ENCODE assay signal across 1 cellular context in the genomic region with DNA sequence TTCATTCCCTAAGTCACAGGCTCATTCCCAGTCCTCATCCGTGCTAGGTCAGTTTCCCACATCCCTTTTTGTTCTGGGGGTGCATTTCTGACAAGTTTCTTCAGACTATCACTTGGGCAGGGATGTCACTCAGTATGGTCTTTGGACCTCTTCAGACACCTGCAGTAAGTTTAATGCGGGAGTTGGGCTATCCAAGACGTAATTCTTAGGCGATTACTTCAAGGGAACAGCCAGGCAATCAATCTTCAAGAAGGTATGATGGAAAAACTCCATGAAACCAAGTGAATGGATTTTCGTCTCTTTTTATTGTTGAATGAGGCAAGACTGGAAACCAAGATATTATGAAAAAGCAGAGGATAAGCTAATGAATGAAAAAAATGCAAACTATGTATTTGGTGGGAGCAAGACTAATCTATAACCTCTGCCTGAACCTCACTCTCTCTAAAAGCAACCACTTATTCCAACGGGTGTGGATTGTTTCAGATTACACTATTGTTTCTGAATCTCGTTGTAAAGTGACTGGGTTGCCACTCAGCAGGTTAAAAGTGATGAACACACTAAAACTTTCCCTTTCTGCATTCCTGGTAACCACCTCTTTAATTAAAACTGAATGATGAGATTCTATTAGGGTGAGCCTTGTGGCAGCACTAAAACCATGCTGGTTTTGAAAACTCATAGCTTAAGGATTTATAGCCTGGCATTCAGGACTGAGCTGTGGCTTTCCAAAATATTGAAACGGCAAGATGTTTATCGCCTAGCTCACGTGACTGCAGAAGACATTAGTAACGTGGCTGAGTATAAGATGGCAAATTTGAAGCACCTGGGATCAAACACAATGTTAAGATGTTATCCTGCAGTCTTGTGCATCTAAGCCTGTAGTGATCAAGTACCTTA.
TF ChIP-seq lines count a peak whose summit lies in the region.

No MANE protein-coding gene starts in this region.

TF ChIP-seq in HEK293, 187 proteins besides CTCF, POLR2A, EP300 and RAD21 (continued from another document and continues in another):
- TF ChIP-seq, protein P1, sequence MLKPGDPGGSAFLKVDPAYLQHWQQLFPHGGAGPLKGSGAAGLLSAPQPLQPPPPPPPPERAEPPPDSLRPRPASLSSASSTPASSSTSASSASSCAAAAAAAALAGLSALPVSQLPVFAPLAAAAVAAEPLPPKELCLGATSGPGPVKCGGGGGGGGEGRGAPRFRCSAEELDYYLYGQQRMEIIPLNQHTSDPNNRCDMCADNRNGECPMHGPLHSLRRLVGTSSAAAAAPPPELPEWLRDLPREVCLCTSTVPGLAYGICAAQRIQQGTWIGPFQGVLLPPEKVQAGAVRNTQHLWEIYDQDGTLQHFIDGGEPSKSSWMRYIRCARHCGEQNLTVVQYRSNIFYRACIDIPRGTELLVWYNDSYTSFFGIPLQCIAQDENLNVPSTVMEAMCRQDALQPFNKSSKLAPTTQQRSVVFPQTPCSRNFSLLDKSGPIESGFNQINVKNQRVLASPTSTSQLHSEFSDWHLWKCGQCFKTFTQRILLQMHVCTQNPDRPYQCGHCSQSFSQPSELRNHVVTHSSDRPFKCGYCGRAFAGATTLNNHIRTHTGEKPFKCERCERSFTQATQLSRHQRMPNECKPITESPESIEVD (tag by site-specific recombination; IDR thresholded peaks at IDR 0.05): peak; percentile 75
- TF ChIP-seq ZNF248 (tag by site-specific recombination; IDR thresholded peaks at IDR 0.05) (no peak), ZNF843 (tag by site-specific recombination; IDR thresholded peaks at IDR 0.05) (no peak; the same call in 1 of the 2 replicates), BCL11A (tag by site-specific recombination; IDR thresholded peaks at IDR 0.05; ENCODE audit: low read depth) (no peak), ZXDB (tag by site-specific recombination; IDR thresholded peaks at IDR 0.05) (no peak), ZNF560 (tag by site-specific recombination; IDR thresholded peaks at IDR 0.05; ENCODE audit: borderline replicate concordance) (no peak), ZNF202 (tag by site-specific recombination; IDR thresholded peaks at IDR 0.05; ENCODE audit: borderline replicate concordance) (no peak), ZNF16 (tag by site-specific recombination; IDR thresholded peaks at IDR 0.05; ENCODE audit: low read depth) (no peak), BCL11B (tag by site-specific recombination; IDR thresholded peaks at IDR 0.05; ENCODE audit: low read depth) (no peak), PRDM1 (tag by site-specific recombination; IDR thresholded peaks at IDR 0.05) (peak; percentile 84), ZNF555 (tag by site-specific recombination; conservative IDR thresholded peaks at IDR 0.05) (no peak), ZBTB17 (tag by site-specific recombination; IDR thresholded peaks at IDR 0.05) (peak; percentile 57), ZNF654 (tag by site-specific recombination; IDR thresholded peaks at IDR 0.05; ENCODE audit: low read depth) (no peak), ZBTB1 (tag by site-specific recombination; IDR thresholded peaks at IDR 0.05) (no peak), ZBTB21 (tag by site-specific recombination; IDR thresholded peaks at IDR 0.05) (no peak), ZNF518A (tag by site-specific recombination; conservative IDR thresholded peaks at IDR 0.05; ENCODE audit: low read depth) (no peak), ZBTB44 (tag by site-specific recombination; IDR thresholded peaks at IDR 0.05) (peak; percentile 44; the same call in 1 of the 2 replicates), ZNF426 (tag by site-specific recombination; IDR thresholded peaks at IDR 0.05) (no peak), ZNF184 (tag by site-specific recombination; IDR thresholded peaks at IDR 0.05) (no peak), YY1 (tag by site-specific recombination; IDR thresholded peaks at IDR 0.05) (no peak), ZNF701 (tag by site-specific recombination; IDR thresholded peaks at IDR 0.05) (no peak), YY2 (tag by site-specific recombination; IDR thresholded peaks at IDR 0.05) (no peak), ZNF488 (tag by site-specific recombination; IDR thresholded peaks at IDR 0.05) (no peak), ZNF837 (tag by site-specific recombination; IDR thresholded peaks at IDR 0.05) (no peak), OVOL3 (tag by site-specific recombination; IDR thresholded peaks at IDR 0.05) (no peak), ZFP37 (tag by site-specific recombination; IDR thresholded peaks at IDR 0.05) (no peak; the same call in 1 of the 2 replicates), SP7 (tag by site-specific recombination; IDR thresholded peaks at IDR 0.05) (peak; percentile 76; the same call in 1 of the 2 replicates), GLIS1 (tag by site-specific recombination; IDR thresholded peaks at IDR 0.05) (no peak), ZNF670 (tag by site-specific recombination; IDR thresholded peaks at IDR 0.05; ENCODE audit: low read depth) (no peak), ZNF416 (tag by site-specific recombination; IDR thresholded peaks at IDR 0.05) (no peak), IKZF3 (tag by site-specific recombination; IDR thresholded peaks at IDR 0.05) (no peak), ZNF394 (tag by site-specific recombination; IDR thresholded peaks at IDR 0.05; ENCODE audit: borderline replicate concordance) (no peak), ZNF544 (tag by site-specific recombination; IDR thresholded peaks at IDR 0.05) (no peak), ZNF24 (tag by site-specific recombination; IDR thresholded peaks at IDR 0.05) (no peak; the same call in 1 of the 2 replicates), ZNF561 (tag by site-specific recombination; IDR thresholded peaks at IDR 0.05; ENCODE audit: borderline replicate concordance) (0 out of 2 replicates have a peak, but pooled peaks have one; percentile 57), ZNF785 (tag by site-specific recombination; IDR thresholded peaks at IDR 0.05) (no peak), ZEB2 (tag by site-specific recombination; IDR thresholded peaks at IDR 0.05) (no peak), ZNF341 (tag by site-specific recombination; IDR thresholded peaks at IDR 0.05; ENCODE audit: low read depth) (peak; percentile 82), KLF1 (tag by site-specific recombination; IDR thresholded peaks at IDR 0.05) (no peak), SETDB1 (IDR thresholded peaks at IDR 0.05; ENCODE audit: insufficient read length, low read length) (no peak), ZSCAN30 (tag by site-specific recombination; IDR thresholded peaks at IDR 0.05) (no peak), ZNF223 (tag by site-specific recombination; IDR thresholded peaks at IDR 0.05) (no peak), WT1 (tag by site-specific recombination; IDR thresholded peaks at IDR 0.05) (0 out of 2 replicates have a peak, but pooled peaks have one; percentile 36), ZNF791 (tag by site-specific recombination; IDR thresholded peaks at IDR 0.05) (no peak), ZNF549 (tag by site-specific recombination; IDR thresholded peaks at IDR 0.05) (no peak)
- TF ChIP-seq, protein P2, sequence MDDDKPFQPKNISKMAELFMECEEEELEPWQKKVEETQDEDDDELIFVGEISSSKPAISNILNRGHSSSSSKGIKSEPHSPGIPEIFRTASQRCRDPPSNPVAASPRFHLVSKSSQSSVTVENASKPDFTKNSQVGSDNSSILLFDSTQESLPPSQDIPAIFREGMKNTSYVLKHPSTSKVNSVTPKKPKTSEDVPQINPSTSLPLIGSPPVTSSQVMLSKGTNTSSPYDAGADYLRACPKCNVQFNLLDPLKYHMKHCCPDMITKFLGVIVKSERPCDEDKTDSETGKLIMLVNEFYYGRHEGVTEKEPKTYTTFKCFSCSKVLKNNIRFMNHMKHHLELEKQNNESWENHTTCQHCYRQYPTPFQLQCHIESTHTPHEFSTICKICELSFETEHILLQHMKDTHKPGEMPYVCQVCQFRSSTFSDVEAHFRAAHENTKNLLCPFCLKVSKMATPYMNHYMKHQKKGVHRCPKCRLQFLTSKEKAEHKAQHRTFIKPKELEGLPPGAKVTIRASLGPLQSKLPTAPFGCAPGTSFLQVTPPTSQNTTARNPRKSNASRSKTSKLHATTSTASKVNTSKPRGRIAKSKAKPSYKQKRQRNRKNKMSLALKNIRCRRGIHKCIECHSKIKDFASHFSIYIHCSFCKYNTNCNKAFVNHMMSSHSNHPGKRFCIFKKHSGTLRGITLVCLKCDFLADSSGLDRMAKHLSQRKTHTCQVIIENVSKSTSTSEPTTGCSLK (tag by site-specific recombination; IDR thresholded peaks at IDR 0.05): no peak
- TF ChIP-seq, protein P3, sequence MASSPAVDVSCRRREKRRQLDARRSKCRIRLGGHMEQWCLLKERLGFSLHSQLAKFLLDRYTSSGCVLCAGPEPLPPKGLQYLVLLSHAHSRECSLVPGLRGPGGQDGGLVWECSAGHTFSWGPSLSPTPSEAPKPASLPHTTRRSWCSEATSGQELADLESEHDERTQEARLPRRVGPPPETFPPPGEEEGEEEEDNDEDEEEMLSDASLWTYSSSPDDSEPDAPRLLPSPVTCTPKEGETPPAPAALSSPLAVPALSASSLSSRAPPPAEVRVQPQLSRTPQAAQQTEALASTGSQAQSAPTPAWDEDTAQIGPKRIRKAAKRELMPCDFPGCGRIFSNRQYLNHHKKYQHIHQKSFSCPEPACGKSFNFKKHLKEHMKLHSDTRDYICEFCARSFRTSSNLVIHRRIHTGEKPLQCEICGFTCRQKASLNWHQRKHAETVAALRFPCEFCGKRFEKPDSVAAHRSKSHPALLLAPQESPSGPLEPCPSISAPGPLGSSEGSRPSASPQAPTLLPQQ (tag by site-specific recombination; IDR thresholded peaks at IDR 0.05): no peak
- TF ChIP-seq, protein P4, sequence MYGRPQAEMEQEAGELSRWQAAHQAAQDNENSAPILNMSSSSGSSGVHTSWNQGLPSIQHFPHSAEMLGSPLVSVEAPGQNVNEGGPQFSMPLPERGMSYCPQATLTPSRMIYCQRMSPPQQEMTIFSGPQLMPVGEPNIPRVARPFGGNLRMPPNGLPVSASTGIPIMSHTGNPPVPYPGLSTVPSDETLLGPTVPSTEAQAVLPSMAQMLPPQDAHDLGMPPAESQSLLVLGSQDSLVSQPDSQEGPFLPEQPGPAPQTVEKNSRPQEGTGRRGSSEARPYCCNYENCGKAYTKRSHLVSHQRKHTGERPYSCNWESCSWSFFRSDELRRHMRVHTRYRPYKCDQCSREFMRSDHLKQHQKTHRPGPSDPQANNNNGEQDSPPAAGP (tag by site-specific recombination; IDR thresholded peaks at IDR 0.05): peak; percentile 71
- TF ChIP-seq, protein P5, sequence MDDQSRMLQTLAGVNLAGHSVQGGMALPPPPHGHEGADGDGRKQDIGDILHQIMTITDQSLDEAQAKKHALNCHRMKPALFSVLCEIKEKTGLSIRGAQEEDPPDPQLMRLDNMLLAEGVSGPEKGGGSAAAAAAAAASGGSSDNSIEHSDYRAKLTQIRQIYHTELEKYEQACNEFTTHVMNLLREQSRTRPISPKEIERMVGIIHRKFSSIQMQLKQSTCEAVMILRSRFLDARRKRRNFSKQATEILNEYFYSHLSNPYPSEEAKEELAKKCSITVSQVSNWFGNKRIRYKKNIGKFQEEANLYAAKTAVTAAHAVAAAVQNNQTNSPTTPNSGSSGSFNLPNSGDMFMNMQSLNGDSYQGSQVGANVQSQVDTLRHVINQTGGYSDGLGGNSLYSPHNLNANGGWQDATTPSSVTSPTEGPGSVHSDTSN (CRISPR knock-in tag; IDR thresholded peaks at IDR 0.05): no peak
